22 cellular contexts compared by ENCODE assay signal in genomic region chr21:38798081-38798480, GRCh38. TPM values are rescaled to one million over a fixed set of nuclear protein-coding genes. Genes with fewer than 3 reads are reported as not detected.
DNase-seq lines count a peak whose midpoint lies in the region; ATAC-seq and TF ChIP-seq lines count a peak whose summit lies in the region.
"Had no signal": no experiment of that assay in that cellular context is flagged by ENCODE, and none has a peak within 500 bp of the region (broad histone marks: within the 10 kb centered on the region; RNA-seq: fewer than 3 reads in every experiment).

No MANE protein-coding gene starts in this region.

- no peak overlapping the region for H2BK5ac ChIP-seq in mesendoderm (ENCODE audit: low read length)

- H3K79me2 ChIP-seq in mesendoderm (ENCODE audit: control insufficient read depth, insufficient read depth, low read length) = no peaks in the 10 kb centered on the region

- DNase-seq in cardiac muscle cell (ENCODE audit: low read depth in 1 of 2, low spot score in 1 of 2) = no peak
- no peak for DNase-seq in Right ventricle myocardium inferior (ENCODE audit: missing footprints)
- DNase-seq in SJSA1 (ENCODE audit: low read depth in 1 of 2, low spot score in 2 of 2) = no peak
- DNase-seq in mesendoderm = no peak
- DNase-seq in natural killer cell treated with Interleukin-12 subunit alpha and Interleukin-12 subunit beta and Interleukin-15 and Interleukin-18, amount 100 ng/mL, for 72 hours (ENCODE audit: low spot score) = no peak
- DNase-seq in immature natural killer cell = no peak
- no peak for DNase-seq in esophagus squamous epithelium (lab: John Stamatoyannopoulos, UW)
- DNase-seq: activated naive CD8-positive, alpha-beta T cell treated with anti-CD3 and anti-CD28 coated beads, Interleukin-2, amount 50 U/mL, for 24 hours; activated T-cell treated with anti-CD3 and anti-CD28 coated beads, Interleukin-2, amount 50 U/mL, for 1 hour; CD8-positive, alpha-beta memory T cell; head of caudate nucleus; NCI-H1092 treated with DMSO at 0.1 percent for 48 hours; NCI-H187 treated with DMSO at 0.1 percent for 48 hours; NCI-H526; stimulated activated CD4-positive, alpha-beta T cell treated with anti-CD3 and anti-CD28 coated beads, Interleukin-4, amount 100 ng/mL, for 4 hours; testis had no signal

- H3K4me3 Mint-ChIP-seq in natural killer cell treated with Interleukin-12 subunit alpha and Interleukin-12 subunit beta and Interleukin-15 and Interleukin-18, amount 100 ng/mL, for 72 hours = no peak overlapping the region
- no peak overlapping the region for H3K4me3 Mint-ChIP-seq in immature natural killer cell
- H3K4me3 Mint-ChIP-seq: activated naive CD8-positive, alpha-beta T cell treated with anti-CD3 and anti-CD28 coated beads, Interleukin-2, amount 50 U/mL, for 24 hours; B cell; CD8-positive, alpha-beta memory T cell; stimulated activated naive B cell treated with anti-CD40 and anti-IgM and Interleukin-4, amounts not matched to agents 10 μg/mL and 1 μg/mL and 100 μg/mL, for 72 hours had no signal

- no peaks in the 10 kb centered on the region for H3K27me3 ChIP-seq in cardiac muscle cell
- no peaks in the 10 kb centered on the region for H3K27me3 ChIP-seq in SJSA1 (replicated peaks)
- no peaks in the 10 kb centered on the region for H3K27me3 ChIP-seq in mesendoderm (ENCODE audit: insufficient read depth, low read length, poor library complexity)
- H3K27me3 ChIP-seq in esophagus squamous epithelium = no peaks in the 10 kb centered on the region
- H3K27me3 ChIP-seq: neutrophil, testis had no signal

- H3K36me3 ChIP-seq in cardiac muscle cell = no peaks in the 10 kb centered on the region
- H3K36me3 ChIP-seq in SJSA1 = no peaks in the 10 kb centered on the region
- no peaks in the 10 kb centered on the region for H3K36me3 ChIP-seq in mesendoderm (ENCODE audit: control insufficient read depth, insufficient read depth, low read length)
- H3K36me3 ChIP-seq in esophagus squamous epithelium = no peaks in the 10 kb centered on the region
- H3K36me3 ChIP-seq: neutrophil had no signal

- 100% methylated on average over 3 of the region's 6 CpGs for WGBS in mesendoderm (ENCODE audit: extremely low coverage, insufficient coverage, low lambda C conversion rate)
- WGBS in esophagus squamous epithelium, 2 donors = 70 to 89% methylated on average over 6 of the region's 6 CpGs

- H4K8ac ChIP-seq in mesendoderm (ENCODE audit: low read depth, low read length) = no peak overlapping the region

- H3K79me1 ChIP-seq in mesendoderm (ENCODE audit: low read length) = no peaks in the 10 kb centered on the region

- H3K9me3 ChIP-seq in cardiac muscle cell (ENCODE audit: low read depth) (no peaks in the 10 kb centered on the region), SJSA1 (replicated peaks) (no peaks in the 10 kb centered on the region), esophagus squamous epithelium (no peaks in the 10 kb centered on the region)
- H3K9me3 ChIP-seq: neutrophil, testis had no signal

- H2BK120ac ChIP-seq in mesendoderm (ENCODE audit: low read depth, low read length) = no peak overlapping the region

- H3K9ac ChIP-seq in mesendoderm (ENCODE audit: low read length) = no peak overlapping the region

- no peak overlapping the region for H3K18ac ChIP-seq in mesendoderm (ENCODE audit: low read length)

- H3K4me1 ChIP-seq in cardiac muscle cell (ENCODE audit: low read depth) = peaks cover 14% of the 10 kb centered on the region
- H3K4me1 ChIP-seq in SJSA1 (replicated peaks) = peaks cover 40% of the 10 kb centered on the region
- peaks cover 2% of the 10 kb centered on the region for H3K4me1 ChIP-seq in mesendoderm (ENCODE audit: control insufficient read depth, low read depth, low read length)
- peaks cover 5 to 85% (median 25%) of the 10 kb centered on the region in 3 donors for H3K4me1 ChIP-seq in esophagus squamous epithelium
- H3K4me1 ChIP-seq: testis had no signal

- no peak overlapping the region for H2AK5ac ChIP-seq in mesendoderm (ENCODE audit: low read length)

- H3K4me2 ChIP-seq in mesendoderm (ENCODE audit: low read length) = no peak overlapping the region

- intact Hi-C loops in Right ventricle myocardium inferior (cut with DNase I) = no loop called here
- intact Hi-C loops in esophagus squamous epithelium (cut with DNase I) = no loop called here

- H3K4me3 ChIP-seq in cardiac muscle cell (no peak overlapping the region), SJSA1 (no peak overlapping the region), mesendoderm (ENCODE audit: low read length) (no peak overlapping the region), esophagus squamous epithelium (no peak overlapping the region)
- H3K4me3 ChIP-seq: lung, SK-N-MC, testis had no signal

- H3K27ac Mint-ChIP-seq in natural killer cell treated with Interleukin-12 subunit alpha and Interleukin-12 subunit beta and Interleukin-15 and Interleukin-18, amount 100 ng/mL, for 72 hours = peak overlapping the region in 1 of 2 donors; percentile 61
- no peak overlapping the region for H3K27ac Mint-ChIP-seq in immature natural killer cell
- H3K27ac Mint-ChIP-seq: activated naive CD8-positive, alpha-beta T cell treated with anti-CD3 and anti-CD28 coated beads, Interleukin-2, amount 50 U/mL, for 24 hours; B cell; CD8-positive, alpha-beta memory T cell; stimulated activated naive B cell treated with anti-CD40 and anti-IgM and Interleukin-4, amounts not matched to agents 10 μg/mL and 1 μg/mL and 100 μg/mL, for 72 hours had no signal

- H3K9me3 Mint-ChIP-seq in natural killer cell treated with Interleukin-12 subunit alpha and Interleukin-12 subunit beta and Interleukin-15 and Interleukin-18, amount 100 ng/mL, for 72 hours = no peaks in the 10 kb centered on the region
- no peaks in the 10 kb centered on the region for H3K9me3 Mint-ChIP-seq in immature natural killer cell
- H3K9me3 Mint-ChIP-seq: activated naive CD8-positive, alpha-beta T cell treated with anti-CD3 and anti-CD28 coated beads, Interleukin-2, amount 50 U/mL, for 24 hours; CD8-positive, alpha-beta memory T cell; stimulated activated naive B cell treated with anti-CD40 and anti-IgM and Interleukin-4, amounts not matched to agents 10 μg/mL and 1 μg/mL and 100 μg/mL, for 72 hours had no signal

- no peaks in the 10 kb centered on the region for H3K36me3 Mint-ChIP-seq in natural killer cell treated with Interleukin-12 subunit alpha and Interleukin-12 subunit beta and Interleukin-15 and Interleukin-18, amount 100 ng/mL, for 72 hours
- H3K36me3 Mint-ChIP-seq in immature natural killer cell = no peaks in the 10 kb centered on the region
- H3K36me3 Mint-ChIP-seq: CD8-positive, alpha-beta memory T cell; stimulated activated naive B cell treated with anti-CD40 and anti-IgM and Interleukin-4, amounts not matched to agents 10 μg/mL and 1 μg/mL and 100 μg/mL, for 72 hours had no signal

- H3K4me1 Mint-ChIP-seq in natural killer cell treated with Interleukin-12 subunit alpha and Interleukin-12 subunit beta and Interleukin-15 and Interleukin-18, amount 100 ng/mL, for 72 hours (ENCODE audit: low read depth in 2 of 2) = peaks cover 0 to 8% of the 10 kb centered on the region in 2 donors
- no peaks in the 10 kb centered on the region for H3K4me1 Mint-ChIP-seq in immature natural killer cell
- H3K4me1 Mint-ChIP-seq: B cell; CD8-positive, alpha-beta memory T cell had no signal

- no peak overlapping the region for H4K5ac ChIP-seq in mesendoderm (ENCODE audit: low read length)

- no peak overlapping the region for H3K23ac ChIP-seq in mesendoderm (ENCODE audit: low read length)

- peak overlapping the region; percentile 22 for H3K56ac ChIP-seq in mesendoderm (ENCODE audit: low read length)

- H3K27ac ChIP-seq in cardiac muscle cell (peak overlapping the region; percentile 43), SJSA1 (peak overlapping the region; percentile 63), mesendoderm (ENCODE audit: low read depth, low read length) (no peak overlapping the region), esophagus squamous epithelium (peak overlapping the region in 2 of 4 donors; percentile 37 to 44)
- H3K27ac ChIP-seq: neutrophil, SK-N-MC, testis had no signal

- TF ChIP-seq CTCF in cardiac muscle cell (IDR thresholded peaks at IDR 0.05; ENCODE audit: low read depth, low read length) (no peak), esophagus squamous epithelium (IDR thresholded peaks at IDR 0.05) (no peak)

- no peak for ATAC-seq in Right ventricle myocardium inferior
- ATAC-seq in natural killer cell treated with Interleukin-12 subunit alpha and Interleukin-12 subunit beta and Interleukin-15 and Interleukin-18, amount 100 ng/mL, for 72 hours = no peak
- no peak for ATAC-seq in GM18873 (IDR thresholded peaks at IDR 0.05; ENCODE audit: low FRiP score, unreplicated experiment)

- H3K4ac ChIP-seq in mesendoderm (ENCODE audit: low read depth, low read length) = no peak overlapping the region

- TF ChIP-seq POLR2A in esophagus squamous epithelium (IDR thresholded peaks at IDR 0.05) = no peak

- no peak overlapping the region for H2BK15ac ChIP-seq in mesendoderm (replicated peaks; ENCODE audit: low read depth)

- peaks cover 6 to 39% of the 10 kb centered on the region in 2 donors for H3K27me3 Mint-ChIP-seq in natural killer cell treated with Interleukin-12 subunit alpha and Interleukin-12 subunit beta and Interleukin-15 and Interleukin-18, amount 100 ng/mL, for 72 hours
- H3K27me3 Mint-ChIP-seq in immature natural killer cell (ENCODE audit: low read depth in 3 of 3) = peaks cover 6 to 20% (median 16%) of the 10 kb centered on the region in 3 donors

RNA-seq across cellular contexts. Expression of gene ETS2, which starts 7.6 kb away (rescaled TPM):
- total RNA-seq in cardiac muscle cell = 20.6 and 25.2 TPM in 2 replicates
- 20.9 and 32.0 TPM in 2 replicates for polyA plus RNA-seq in cardiac muscle cell
- 51.5 TPM for total RNA-seq in Right ventricle myocardium inferior
- 44.4 and 48.2 TPM in 2 replicates for total RNA-seq in SJSA1 (2014; rRNA removed; shearing (Covaris generic))
- 54.1 TPM for polyA plus RNA-seq in mesendoderm (2013, experiment 1 of 2)
- polyA plus RNA-seq in mesendoderm (2013, experiment 2 of 2) = 53.4 TPM
- total RNA-seq in natural killer cell treated with Interleukin-12 subunit alpha and Interleukin-12 subunit beta and Interleukin-15 and Interleukin-18, amount 100 ng/mL, for 72 hours = 10 to 100 TPM; 22.9 to 25.2 TPM
- polyA plus RNA-seq in immature natural killer cell = 1 to 10 TPM; 3.2 to 7.3 (median 4.2) TPM
- total RNA-seq in esophagus squamous epithelium = 100 to 1,000 TPM in 1 of 4 donors, 10 to 100 TPM in 3; 67.5 to 118 (median 78.8) TPM
